In the genomic region with DNA sequence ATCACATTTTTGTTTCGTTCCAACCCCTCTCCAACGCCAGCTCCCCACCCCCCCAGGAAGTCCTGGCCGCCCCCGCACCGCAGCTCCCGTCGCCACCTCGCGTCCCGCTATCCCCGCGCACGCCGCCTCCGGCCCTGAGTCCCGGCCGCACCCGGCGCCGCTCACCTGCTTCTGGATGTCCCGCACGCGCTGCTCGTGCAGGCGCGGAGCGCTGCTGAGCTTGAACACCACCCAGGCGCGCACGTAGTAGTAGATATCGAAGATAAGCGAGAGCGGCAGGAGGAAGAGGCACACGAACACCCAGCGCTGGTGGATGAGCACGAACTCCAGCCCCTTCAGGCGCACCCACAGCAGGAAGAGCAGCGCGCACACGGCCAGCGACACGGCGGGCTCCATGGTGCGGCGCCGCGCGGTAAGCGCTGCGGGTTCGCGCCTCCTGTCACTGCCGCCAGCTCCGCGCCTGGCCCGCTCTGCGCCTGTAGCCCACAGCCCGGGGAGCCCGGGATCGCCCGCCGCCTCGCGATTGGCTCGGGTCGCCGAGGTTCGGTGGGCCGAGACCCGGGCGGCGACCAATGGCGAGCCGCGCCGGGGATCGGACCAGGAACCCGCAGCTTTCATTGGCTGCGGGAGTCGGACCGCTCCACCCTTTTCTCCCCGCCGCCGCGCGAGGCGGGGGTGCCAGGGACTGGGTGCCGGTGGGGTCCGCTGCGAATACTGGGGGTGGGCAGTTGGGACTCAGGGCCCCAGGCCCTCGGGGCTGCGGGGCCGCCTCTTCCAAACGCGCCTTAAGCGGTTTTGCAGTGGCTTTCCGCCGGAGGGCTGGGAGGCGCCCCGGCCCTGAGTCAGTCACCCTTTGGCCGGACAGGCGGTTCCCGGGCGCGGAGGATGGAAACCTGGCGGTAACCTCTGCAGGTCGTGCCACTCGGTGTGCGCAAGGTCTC, we compare ENCODE assay signal across 8 cellular contexts. TPM values are rescaled to one million over a fixed set of nuclear protein-coding genes. Genes with fewer than 3 reads are reported as not detected.
DNase-seq lines count a peak whose midpoint lies in the region; ATAC-seq, FAIRE-seq and TF ChIP-seq lines count a peak whose summit lies in the region.

A gene with protein sequence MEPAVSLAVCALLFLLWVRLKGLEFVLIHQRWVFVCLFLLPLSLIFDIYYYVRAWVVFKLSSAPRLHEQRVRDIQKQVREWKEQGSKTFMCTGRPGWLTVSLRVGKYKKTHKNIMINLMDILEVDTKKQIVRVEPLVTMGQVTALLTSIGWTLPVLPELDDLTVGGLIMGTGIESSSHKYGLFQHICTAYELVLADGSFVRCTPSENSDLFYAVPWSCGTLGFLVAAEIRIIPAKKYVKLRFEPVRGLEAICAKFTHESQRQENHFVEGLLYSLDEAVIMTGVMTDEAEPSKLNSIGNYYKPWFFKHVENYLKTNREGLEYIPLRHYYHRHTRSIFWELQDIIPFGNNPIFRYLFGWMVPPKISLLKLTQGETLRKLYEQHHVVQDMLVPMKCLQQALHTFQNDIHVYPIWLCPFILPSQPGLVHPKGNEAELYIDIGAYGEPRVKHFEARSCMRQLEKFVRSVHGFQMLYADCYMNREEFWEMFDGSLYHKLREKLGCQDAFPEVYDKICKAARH (minus strand): TSS at position 472 of the 941 bp plus-strand sequence. CDS start 76 bp downstream, at position 396.

- peaks cover 41% of the 10 kb centered on the region for H3K4me1 Mint-ChIP-seq in activated naive CD4-positive, alpha-beta T cell treated with anti-CD3 and anti-CD28 coated beads, Interleukin-2, amount 50 U/mL, for 24 hours

- H3K4me3 Mint-ChIP-seq in activated naive CD4-positive, alpha-beta T cell treated with anti-CD3 and anti-CD28 coated beads, Interleukin-2, amount 50 U/mL, for 24 hours = peak within 1 kb of the TSS; percentile 98

- peaks cover 5% of the 10 kb centered on the region for H3K4me1 ChIP-seq in testis

- peak; percentile 85 for ATAC-seq in omental fat pad (ENCODE audit: low FRiP score)

- no peaks in the 10 kb centered on the region for H3K9me3 Mint-ChIP-seq in activated naive CD4-positive, alpha-beta T cell treated with anti-CD3 and anti-CD28 coated beads, Interleukin-2, amount 50 U/mL, for 24 hours

- H3K9me3 ChIP-seq in SK-N-MC (ENCODE audit: low read depth, low read length) (no peaks in the 10 kb centered on the region), testis (no peaks in the 10 kb centered on the region)

- H3K27ac ChIP-seq in SK-N-MC (peak within 1 kb of the TSS; percentile 58; the same call in 1 of the 2 replicates), testis (peak within 1 kb of the TSS; percentile 35 to 78)

- H3K4me3 ChIP-seq in LNCaP clone FGC (ENCODE audit: low read depth, low read length) (peak within 1 kb of the TSS; percentile 81), SK-N-MC (peak within 1 kb of the TSS; percentile 91), testis (peak within 1 kb of the TSS; percentile 77 to 82)

- TF ChIP-seq CTCF in LNCaP clone FGC (IDR thresholded peaks at IDR 0.05; ENCODE audit: control insufficient read depth, extremely low read depth, insufficient read depth) (peak; percentile 17; the same call in 1 of the 2 replicates), omental fat pad (IDR thresholded peaks at IDR 0.05) (no peak), testis (IDR thresholded peaks at IDR 0.05) (no peak)

- DNase-seq in H4 (ENCODE audit: low spot score) (peak; percentile 66), LNCaP clone FGC (ENCODE audit: low read depth) (no peak), SK-N-MC (ENCODE audit: low read depth, low spot score) (no peak), glomerular endothelial cell (ENCODE audit: extremely low read depth, low read depth, low spot score) (no peak), omental fat pad (ENCODE audit: low spot score) (peak; percentile 48), testis (peak; percentile 94)

- TF ChIP-seq POLR2A in testis (IDR thresholded peaks at IDR 0.05) = no peak

- H3K36me3 Mint-ChIP-seq in activated naive CD4-positive, alpha-beta T cell treated with anti-CD3 and anti-CD28 coated beads, Interleukin-2, amount 50 U/mL, for 24 hours = peaks cover 5% of the 10 kb centered on the region

- H3K27me3 ChIP-seq in testis = no peaks in the 10 kb centered on the region

- 1% methylated on average over 15 to 51 of the region's 109 CpGs for WGBS in testis, 2 donors

- H3K36me3 ChIP-seq in SK-N-MC (ENCODE audit: insufficient read depth, low read length) (peaks cover 38% of the 10 kb centered on the region), testis (ENCODE audit: low read depth, missing control alignments) (no peaks in the 10 kb centered on the region)

- H3K27me3 Mint-ChIP-seq in activated naive CD4-positive, alpha-beta T cell treated with anti-CD3 and anti-CD28 coated beads, Interleukin-2, amount 50 U/mL, for 24 hours = peaks cover 4% of the 10 kb centered on the region

- peak within 1 kb of the TSS; percentile 80 for H3K9ac ChIP-seq in SK-N-MC (ENCODE audit: insufficient read length)

- intact Hi-C loops in testis (cut with DNase I; ENCODE audit: low total_unique reads) = no loop called here

- peak; percentile 8 for FAIRE-seq in G401.6 (lab: Jason Lieb, UNC)

- peak within 1 kb of the TSS; percentile 89 for H3K27ac Mint-ChIP-seq in activated naive CD4-positive, alpha-beta T cell treated with anti-CD3 and anti-CD28 coated beads, Interleukin-2, amount 50 U/mL, for 24 hours

RNA-seq across cellular contexts. Expression of the gene that starts here (rescaled TPM):
- total RNA-seq in H4 (2014; rRNA removed; shearing (Covaris generic)) = 93.1 and 104 TPM in 2 replicates
- total RNA-seq in glomerular endothelial cell (84.4 and 96.8 TPM in 2 replicates), omental fat pad (100 to 1,000 TPM in 2 of 4 donors, 10 to 100 TPM in 2; 64.9 to 181 (median 125) TPM), testis (10 to 100 TPM; 48.5 to 75.7 TPM)
- 127 TPM for polyA plus RNA-seq in testis (ENCODE audit: insufficient read depth, low read depth, low replicate concordance)

Comparison
In these comparisons a context has a peak if more than half of its experiments do, and no peak if none do; other contexts are left out.
1. DNase-seq: peak in H4 (single experiment), omental fat pad (single experiment) and testis (single experiment); none in LNCaP clone FGC (single experiment), SK-N-MC (single experiment) and glomerular endothelial cell (single experiment).
2. Peak in every context shown above with its lines, with median percentiles within 50 percentile points of each other: H3K4me3 ChIP-seq.